Comparison of ENCODE assay signal across 1 cellular context in genomic region chr9:27303219-27303618, GRCh38.
A peak's percentile ranks its signal among the peaks of the same experiment; 100 is the strongest.
TF ChIP-seq lines count a peak whose summit lies in the region.

No MANE protein-coding gene starts in this region.

TF ChIP-seq in H1, 55 proteins besides CTCF, POLR2A, EP300 and RAD21:
- TF ChIP-seq BACH1 (IDR thresholded peaks at IDR 0.05; ENCODE audit: low read length): 0 out of 2 replicates have a peak, but pooled peaks have one; percentile 35
- TF ChIP-seq PHF8 (conservative IDR thresholded peaks at IDR 0.05; ENCODE audit: low read depth, low read length): no peak
